In the genomic region with DNA sequence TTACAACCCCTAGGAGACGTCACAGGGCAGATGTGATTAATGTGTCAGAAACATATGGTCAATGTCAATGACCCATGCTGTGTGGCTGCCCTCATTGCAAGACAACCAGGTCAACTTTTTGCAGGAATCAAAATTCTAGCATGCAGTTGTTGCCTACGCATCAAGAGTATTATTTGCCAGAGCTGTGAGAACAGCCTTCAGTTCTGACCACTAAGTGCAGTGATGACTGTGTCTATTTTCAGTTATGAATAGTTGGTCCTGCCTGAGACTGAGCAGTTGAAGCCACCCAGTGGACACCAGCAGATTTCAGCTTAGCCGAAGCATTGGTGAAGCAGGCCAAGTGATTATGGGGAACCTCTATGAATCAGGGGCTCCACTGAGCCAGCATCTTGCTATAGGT, we compare ENCODE assay signal across 12 cellular contexts. TPM values are rescaled to one million over a fixed set of nuclear protein-coding genes. Genes with fewer than 3 reads are reported as not detected.
A peak's percentile ranks its signal among the peaks of the same experiment; 100 is the strongest.
DNase-seq lines count a peak whose midpoint lies in the region; ATAC-seq lines count a peak whose summit lies in the region.
"Had no signal": no experiment of that assay in that cellular context is flagged by ENCODE, and none has a peak within 500 bp of the region (broad histone marks: within the 10 kb centered on the region; RNA-seq: fewer than 3 reads in every experiment).

No MANE protein-coding gene starts in this region.

- peak; percentile 26 to 66 for ATAC-seq in activated naive CD4-positive, alpha-beta T cell treated with anti-CD3 and anti-CD28 coated beads, Interleukin-2, amount 50 U/mL, for 72 hours
- ATAC-seq in HG02840 (IDR thresholded peaks at IDR 0.05; ENCODE audit: low FRiP score, unreplicated experiment), result peak; percentile 92

- H3K9me3 Mint-ChIP-seq in activated naive CD4-positive, alpha-beta T cell treated with anti-CD3 and anti-CD28 coated beads, Interleukin-2, amount 50 U/mL, for 72 hours, result no peaks in the 10 kb centered on the region
- H3K9me3 Mint-ChIP-seq: central memory CD8-positive, alpha-beta T cell had no signal

- peaks cover 0 to 8% of the 10 kb centered on the region in 2 donors for H3K36me3 Mint-ChIP-seq in activated naive CD4-positive, alpha-beta T cell treated with anti-CD3 and anti-CD28 coated beads, Interleukin-2, amount 50 U/mL, for 72 hours

- H3K27ac Mint-ChIP-seq in activated naive CD4-positive, alpha-beta T cell treated with anti-CD3 and anti-CD28 coated beads, Interleukin-2, amount 50 U/mL, for 72 hours, result no peak overlapping the region

- DNase-seq in activated naive CD4-positive, alpha-beta T cell treated with anti-CD3 and anti-CD28 coated beads, Interleukin-2, amount 50 U/mL, for 72 hours (ENCODE audit: low spot score in 2 of 2), result no peak
- no peak for DNase-seq in activated naive CD4-positive, alpha-beta T cell treated with Interleukin-2 at 50 U/mL for 16 hours
- peak; percentile 94 for DNase-seq in NCI-H460 (ENCODE audit: extremely low read depth, low read depth)
- DNase-seq in stromal cell of bone marrow (ENCODE audit: low read depth), result peak; percentile 23
- DNase-seq in GM03348 (ENCODE audit: low spot score), result no peak
- DNase-seq in iPS-NIHi7 (ENCODE audit: extremely low spot score), result no peak
- DNase-seq in mucosa of gallbladder (ENCODE audit: low spot score), result no peak
- DNase-seq: GOT3, NCI-H510A, uterus had no signal

RNA-seq across cellular contexts. Expression of gene LYPLAL1, which starts 47.3 kb away (rescaled TPM):
- total RNA-seq in activated naive CD4-positive, alpha-beta T cell treated with anti-CD3 and anti-CD28 coated beads, Interleukin-2, amount 50 U/mL, for 72 hours, result 10 to 100 TPM; 24.3 to 38.0 TPM
- total RNA-seq in NCI-H460 (2014; rRNA removed; shearing (Covaris generic)), result 104 and 108 TPM in 2 replicates
- polyA plus RNA-seq in NCI-H460 (2014; cell fraction: nucleus; rRNA removed), result 138 and 141 TPM in 2 replicates
- 36.5 TPM for total RNA-seq in mucosa of gallbladder

Comparison
In these comparisons a context has a peak if more than half of its experiments do, and no peak if none do; other contexts are left out.
1. DNase-seq: peak in NCI-H460 (single experiment) and stromal cell of bone marrow (single experiment); none in activated naive CD4-positive, alpha-beta T cell treated with anti-CD3 and anti-CD28 coated beads, Interleukin-2, amount 50 U/mL, for 72 hours (0 of 2), activated naive CD4-positive, alpha-beta T cell treated with Interleukin-2 at 50 U/mL for 16 hours (single experiment), GM03348 (single experiment), iPS-NIHi7 (single experiment) and mucosa of gallbladder (single experiment).